Comparison of ENCODE assay signal across 32 cellular contexts in the genomic region with DNA sequence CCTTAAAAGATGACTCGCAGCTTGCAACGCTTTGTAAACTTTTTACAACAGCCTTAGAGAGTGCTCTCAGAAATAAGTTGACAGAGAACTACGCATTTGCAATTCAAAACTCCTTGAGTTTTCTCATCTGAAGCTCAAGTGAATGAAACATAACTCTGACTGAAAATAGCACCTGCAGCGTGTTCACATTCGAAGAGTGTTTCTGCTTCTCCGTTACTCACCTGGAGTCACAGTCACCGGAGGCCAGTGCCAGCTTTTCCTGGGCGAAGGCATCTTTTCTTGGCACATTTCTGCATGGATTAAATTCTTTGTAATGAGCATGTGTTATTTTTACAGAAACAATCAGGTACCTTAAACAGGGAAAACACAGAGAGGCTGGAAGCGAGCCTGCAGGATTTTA. TPM values are rescaled to one million over a fixed set of nuclear protein-coding genes. Genes with fewer than 3 reads are reported as not detected.
"Had no signal": no experiment of that assay in that cellular context is flagged by ENCODE, and none has a peak within 500 bp of the region (broad histone marks: within the 10 kb centered on the region; RNA-seq: fewer than 3 reads in every experiment).

No MANE protein-coding gene starts in this region.

- DNase-seq: activated CD4-positive, alpha-beta memory T cell treated with anti-CD3 and anti-CD28 coated beads for 36 hours; activated CD4-positive, alpha-beta T cell treated with anti-CD3 and anti-CD28 coated beads for 36 hours; activated CD4-positive, alpha-beta T cell treated with anti-CD3 and anti-CD28 coated beads, Interleukin-2, amount 10 ng/mL, durations not matched to agents 24 days and 14 days; activated CD4-positive, CD25-positive, alpha-beta regulatory T cell; activated CD4-positive, CD25-positive, alpha-beta regulatory T cell treated with anti-CD3 and anti-CD28 coated beads, Interleukin-2, amount 50 U/mL, for 72 hours; activated CD8-positive, alpha-beta memory T cell treated with anti-CD3 and anti-CD28 coated beads, Interleukin-2, amount 50 U/mL, for 48 hours; activated gamma-delta T cell; activated naive CD4-positive, alpha-beta T cell; activated naive CD4-positive, alpha-beta T cell treated with anti-CD3 and anti-CD28 coated beads, Interleukin-2, amount 10 ng/mL, durations not matched to agents 7 days and 5 days; activated naive CD8-positive, alpha-beta T cell treated with anti-CD3 and anti-CD28 coated beads, Interleukin-2, amount 10 ng/mL, durations not matched to agents 7 days and 5 days; activated T-cell treated with anti-CD3 and anti-CD28 coated beads for 4 hours; activated T-cell treated with anti-CD3 and anti-CD28 coated beads, Interleukin-2, amount 50 U/mL, for 24 hours; activated T-cell treated with anti-CD3 and anti-CD28 coated beads, Interleukin-2, amount 50 U/mL, for 72 hours; central memory CD4-positive, alpha-beta T cell; effector CD8-positive, alpha-beta T cell; esophagus squamous epithelium; foreskin melanocyte; heart right ventricle; T-helper 2 cell had no signal

- FAIRE-seq: colon, endometrium, endothelial cell of umbilical vein had no signal

- H3K27ac ChIP-seq: ascending aorta, breast epithelium, cardiac muscle cell, epithelial cell of prostate, esophagus squamous epithelium, gastroesophageal sphincter, heart right ventricle, hepatocyte had no signal

- H3K9me3 ChIP-seq: ascending aorta, breast epithelium, esophagus squamous epithelium, gastroesophageal sphincter, heart right ventricle had no signal

- H3K4me1 ChIP-seq: ascending aorta, breast epithelium, esophagus squamous epithelium, gastroesophageal sphincter, heart right ventricle had no signal

- ATAC-seq: activated CD4-positive, alpha-beta T cell treated with anti-CD3 and anti-CD28 coated beads for 36 hours; activated naive CD4-positive, alpha-beta T cell treated with anti-CD3 and anti-CD28 coated beads, Interleukin-2, amount 50 U/mL, for 72 hours; activated T-cell treated with anti-CD3 and anti-CD28 coated beads, Interleukin-2, amount 50 U/mL, for 72 hours; gastroesophageal sphincter; heart right ventricle had no signal

- H3K4me3 ChIP-seq: ascending aorta, breast epithelium, cardiac muscle cell, esophagus squamous epithelium, gastroesophageal sphincter, heart right ventricle, hepatocyte had no signal

- H3K36me3 ChIP-seq: ascending aorta, breast epithelium, cardiac muscle cell, esophagus squamous epithelium, gastroesophageal sphincter, heart right ventricle had no signal

- H3K27me3 ChIP-seq: ascending aorta had no signal

RNA-seq across cellular contexts. Expression of a gene that starts 56.0 kb away (rescaled TPM):
- total RNA-seq: activated CD4-positive, alpha-beta T cell treated with anti-CD3 and anti-CD28 coated beads, Interleukin-2, amount 10 ng/mL, durations not matched to agents 24 days and 14 days; activated naive CD8-positive, alpha-beta T cell treated with anti-CD3 and anti-CD28 coated beads, Interleukin-2, amount 10 ng/mL, durations not matched to agents 7 days and 5 days; ascending aorta; chondrocyte; esophagus squamous epithelium; fibroblast of villous mesenchyme had no signal
- polyA plus RNA-seq: esophagus had no signal
